Comparison of ENCODE assay signal across 8 cellular contexts in the genomic region with DNA sequence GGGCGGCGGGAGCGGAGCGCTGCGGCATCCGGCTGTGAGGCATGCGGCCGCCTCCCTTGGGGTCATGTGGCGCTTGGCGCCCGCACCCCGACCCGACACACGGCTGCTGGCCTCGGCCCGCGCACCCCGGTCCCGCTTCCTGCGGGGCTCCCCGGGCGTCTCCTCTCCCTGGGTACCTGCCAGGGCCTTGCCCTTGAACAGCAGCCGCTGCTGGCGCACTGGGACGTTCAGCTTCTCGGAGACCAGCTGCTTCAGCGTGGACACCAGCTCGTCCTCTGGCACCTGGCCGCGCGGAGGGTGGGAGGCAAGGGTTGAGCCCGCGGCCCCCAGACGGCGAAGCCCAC. TPM values are rescaled to one million over a fixed set of nuclear protein-coding genes. Genes with fewer than 3 reads are reported as not detected.
DNase-seq lines count a peak whose midpoint lies in the region; ATAC-seq and TF ChIP-seq lines count a peak whose summit lies in the region.

No MANE protein-coding gene starts in this region.

- no peak for TF ChIP-seq EP300 in sigmoid colon (IDR thresholded peaks at IDR 0.05)

- H3K9me3 ChIP-seq in heart right ventricle (peaks cover 0 to 5% (median 0%) of the 10 kb centered on the region in 11 donors), sigmoid colon (no peaks in the 10 kb centered on the region)

- TF ChIP-seq CTCF in HFFc6 (IDR thresholded peaks at IDR 0.05) (no peak), heart right ventricle (IDR thresholded peaks at IDR 0.05) (no peak), sigmoid colon (IDR thresholded peaks at IDR 0.05) (no peak)

- no peaks in the 10 kb centered on the region; the same call in 1 of the 2 replicates for H3K36me3 Mint-ChIP-seq in HFFc6 (ENCODE audit: low read depth)
- peaks cover 35% of the 10 kb centered on the region for H3K36me3 Mint-ChIP-seq in activated T-helper 17 cell treated with anti-CD3 and anti-CD28 coated beads, Interleukin-2, amount 50 U/mL, for 72 hours (ENCODE audit: low read depth)

- peak overlapping the region; percentile 26 for H3K4me3 Mint-ChIP-seq in HFFc6
- H3K4me3 Mint-ChIP-seq in activated T-helper 17 cell treated with anti-CD3 and anti-CD28 coated beads, Interleukin-2, amount 50 U/mL, for 72 hours: peak overlapping the region; percentile 66

- H3K27me3 ChIP-seq in ACC112 (ENCODE audit: insufficient read depth, low read length) (no peaks in the 10 kb centered on the region), heart right ventricle (no peaks in the 10 kb centered on the region), sigmoid colon (no peaks in the 10 kb centered on the region)

- no peak for TF ChIP-seq POLR2A in sigmoid colon (IDR thresholded peaks at IDR 0.05)

- intact Hi-C loops in heart right ventricle (cut with DNase I) (no loop called here), sigmoid colon (cut with DNase I) (loop anchor here (5.0 kb wide), 3 partner anchors 46 to 89 kb away; a partner anchor contains a TSS)

- no peak for ATAC-seq in activated T-helper 17 cell treated with anti-CD3 and anti-CD28 coated beads, Interleukin-2, amount 50 U/mL, for 72 hours (replicated peaks)
- ATAC-seq in heart right ventricle: peak in 1 of 8 donors; percentile 4

- H3K36me3 ChIP-seq in ACC112 (ENCODE audit: insufficient read depth, low read length) (no peaks in the 10 kb centered on the region; the same call in 1 of the 2 replicates), heart right ventricle (peaks cover 0 to 25% (median 0%) of the 10 kb centered on the region in 9 donors), sigmoid colon (peaks cover 0 to 12% (median 0%) of the 10 kb centered on the region in 4 donors)

- 0 to 1% methylated on average over 21 to 35 of the region's 35 CpGs for WGBS in heart right ventricle, 2 donors
- WGBS in sigmoid colon, 2 donors: 0 to 1% methylated on average over 35 of the region's 35 CpGs

- H2AFZ ChIP-seq in ACC112 (ENCODE audit: low read length, unreplicated experiment): no peak overlapping the region

- H3K4me1 ChIP-seq in ACC112 (ENCODE audit: control insufficient read depth, insufficient read depth, low read length, unreplicated experiment) (peaks cover 10% of the 10 kb centered on the region), heart right ventricle (peaks cover 0 to 39% (median 27%) of the 10 kb centered on the region in 9 donors), sigmoid colon (peaks cover 0 to 33% (median 22%) of the 10 kb centered on the region in 4 donors)

- H3K9me3 Mint-ChIP-seq in HFFc6: no peaks in the 10 kb centered on the region
- H3K9me3 Mint-ChIP-seq in activated T-helper 17 cell treated with anti-CD3 and anti-CD28 coated beads, Interleukin-2, amount 50 U/mL, for 72 hours: no peaks in the 10 kb centered on the region

- H3K27me3 Mint-ChIP-seq in HFFc6 (ENCODE audit: insufficient read depth): no peaks in the 10 kb centered on the region
- no peaks in the 10 kb centered on the region for H3K27me3 Mint-ChIP-seq in activated T-helper 17 cell treated with anti-CD3 and anti-CD28 coated beads, Interleukin-2, amount 50 U/mL, for 72 hours

- peaks cover 12% of the 10 kb centered on the region for H3K4me1 Mint-ChIP-seq in HFFc6 (ENCODE audit: low read depth)
- peaks cover 8% of the 10 kb centered on the region for H3K4me1 Mint-ChIP-seq in activated T-helper 17 cell treated with anti-CD3 and anti-CD28 coated beads, Interleukin-2, amount 50 U/mL, for 72 hours

- H3K27ac ChIP-seq in ACC112 (ENCODE audit: low read depth, low read length): no peak overlapping the region
- H3K27ac ChIP-seq in heart right ventricle: peak overlapping the region; percentile 81 to 95 (median 89)
- H3K27ac ChIP-seq in sigmoid colon: peak overlapping the region; percentile 85 to 90 (median 86)

- peaks cover 27% of the 10 kb centered on the region for H3K79me2 ChIP-seq in ACC112 (ENCODE audit: control insufficient read depth, insufficient read depth, low read length, unreplicated experiment)

- no peak for DNase-seq in HFFc6
- DNase-seq in heart right ventricle: peak; percentile 31 to 44
- DNase-seq in sigmoid colon: peak; percentile 74
- DNase-seq in LoVo (ENCODE audit: low spot score): no peak
- DNase-seq in midbrain (lab: John Stamatoyannopoulos, UW): no peak
- DNase-seq in COLO829 (ENCODE audit: low spot score): no peak

- H3K27ac Mint-ChIP-seq in HFFc6: no peak overlapping the region
- no peak overlapping the region for H3K27ac Mint-ChIP-seq in activated T-helper 17 cell treated with anti-CD3 and anti-CD28 coated beads, Interleukin-2, amount 50 U/mL, for 72 hours

- H3K4me3 ChIP-seq in ACC112 (ENCODE audit: low read depth, low read length): peak overlapping the region; percentile 89
- peak overlapping the region; percentile 53 to 85 (median 67) for H3K4me3 ChIP-seq in heart right ventricle
- H3K4me3 ChIP-seq in sigmoid colon: peak overlapping the region; percentile 47 to 80 (median 70)

RNA-seq across cellular contexts. Expression of a gene that starts 0.4 kb away (rescaled TPM):
- total RNA-seq in HFFc6 (2021; fragmentation: NEBNext Ultra II Directional; extraction: Animal tissue kit (Norgen Biotek cat#: 25700)): 10 to 100 TPM; 26.7 to 31.6 (median 29.7) TPM
- total RNA-seq in activated T-helper 17 cell treated with anti-CD3 and anti-CD28 coated beads, Interleukin-2, amount 50 U/mL, for 72 hours: 10 to 100 TPM; 37.2 to 53.4 TPM
- 10 to 100 TPM; 45.8 to 69.4 (median 50.4) TPM for total RNA-seq in heart right ventricle
- 10 to 100 TPM; 33.1 to 48.3 TPM for polyA plus RNA-seq in heart right ventricle
- total RNA-seq in sigmoid colon: 10 to 100 TPM; 31.6 to 51.0 (median 44.1) TPM
- 10 to 100 TPM; 36.5 to 44.4 (median 36.5) TPM for polyA plus RNA-seq in sigmoid colon

RNA-seq across cellular contexts. Expression of a gene that starts 4.4 kb away (rescaled TPM):
- 10 to 100 TPM; 34.6 to 46.5 (median 37.7) TPM for total RNA-seq in HFFc6 (2021; fragmentation: NEBNext Ultra II Directional; extraction: Animal tissue kit (Norgen Biotek cat#: 25700))
- 10 to 100 TPM; 17.3 to 24.8 TPM for total RNA-seq in activated T-helper 17 cell treated with anti-CD3 and anti-CD28 coated beads, Interleukin-2, amount 50 U/mL, for 72 hours
- 10 to 100 TPM in 7 of 10 donors, 1 to 10 TPM in 3; 8.7 to 19.8 (median 11.7) TPM for total RNA-seq in heart right ventricle
- polyA plus RNA-seq in heart right ventricle: 10 to 100 TPM; 11.9 to 38.1 TPM
- total RNA-seq in sigmoid colon: 10 to 100 TPM; 17.5 to 28.8 (median 20.7) TPM
- 10 to 100 TPM; 12.9 to 22.6 (median 18.0) TPM for polyA plus RNA-seq in sigmoid colon

RNA-seq across cellular contexts. Expression of a gene that starts 6.9 kb away (rescaled TPM):
- total RNA-seq in HFFc6 (2021; fragmentation: NEBNext Ultra II Directional; extraction: Animal tissue kit (Norgen Biotek cat#: 25700)): 10 to 100 TPM; 13.8 to 18.3 (median 17.4) TPM
- total RNA-seq in activated T-helper 17 cell treated with anti-CD3 and anti-CD28 coated beads, Interleukin-2, amount 50 U/mL, for 72 hours: 10 to 100 TPM; 37.4 to 47.9 TPM
- total RNA-seq in heart right ventricle: 10 to 100 TPM; 13.7 to 21.3 (median 17.7) TPM
- 10 to 100 TPM in 1 of 2 donors, 1 to 10 TPM in 1; 7.5 to 38.2 TPM for polyA plus RNA-seq in heart right ventricle
- total RNA-seq in sigmoid colon: 10 to 100 TPM; 15.5 to 32.7 (median 22.4) TPM
- 10 to 100 TPM; 12.7 to 25.4 (median 21.6) TPM for polyA plus RNA-seq in sigmoid colon

RNA-seq across cellular contexts. Expression of a gene that starts 27.9 kb away (rescaled TPM):
- 10 to 100 TPM; 66.2 to 98.7 (median 79.8) TPM for total RNA-seq in HFFc6 (2021; fragmentation: NEBNext Ultra II Directional; extraction: Animal tissue kit (Norgen Biotek cat#: 25700))
- total RNA-seq in activated T-helper 17 cell treated with anti-CD3 and anti-CD28 coated beads, Interleukin-2, amount 50 U/mL, for 72 hours: 10 to 100 TPM; 63.2 to 67.8 TPM
- total RNA-seq in heart right ventricle (10 to 100 TPM; 11.6 to 35.3 (median 16.7) TPM), sigmoid colon (10 to 100 TPM in 1 of 4 donors, 1 to 10 TPM in 3; 3.1 to 12.7 (median 5.9) TPM)
- polyA plus RNA-seq in heart right ventricle (10 to 100 TPM in 1 of 2 donors, 1 to 10 TPM in 1; 9.7 to 18.9 TPM), sigmoid colon (10 to 100 TPM in 1 of 3 donors, 1 to 10 TPM in 2; 4.2 to 22.9 (median 8.6) TPM)

RNA-seq across cellular contexts. Expression of a gene that starts 30.0 kb away (rescaled TPM):
- total RNA-seq in HFFc6 (2021; fragmentation: NEBNext Ultra II Directional; extraction: Animal tissue kit (Norgen Biotek cat#: 25700)): 10 to 100 TPM; 56.9 to 67.8 (median 59.4) TPM
- total RNA-seq in activated T-helper 17 cell treated with anti-CD3 and anti-CD28 coated beads, Interleukin-2, amount 50 U/mL, for 72 hours: 10 to 100 TPM; 24.5 to 25.4 TPM
- 10 to 100 TPM; 36.5 to 73.9 (median 48.4) TPM for total RNA-seq in heart right ventricle
- 10 to 100 TPM; 69.1 to 76.6 TPM for polyA plus RNA-seq in heart right ventricle
- total RNA-seq in sigmoid colon: 10 to 100 TPM; 30.7 to 49.0 (median 40.6) TPM
- 10 to 100 TPM; 49.7 to 64.9 (median 57.1) TPM for polyA plus RNA-seq in sigmoid colon

Comparison
In these comparisons a context has a peak if more than half of its experiments do, and no peak if none do; other contexts are left out.
1. DNase-seq: peak in heart right ventricle (2 of 2) and sigmoid colon (single experiment); none in HFFc6 (single experiment), LoVo (single experiment), midbrain (single experiment) and COLO829 (single experiment).
2. Peak in every context shown above with its lines, with median percentiles within 50 percentile points of each other: H3K4me3 ChIP-seq.